In the genomic region with DNA sequence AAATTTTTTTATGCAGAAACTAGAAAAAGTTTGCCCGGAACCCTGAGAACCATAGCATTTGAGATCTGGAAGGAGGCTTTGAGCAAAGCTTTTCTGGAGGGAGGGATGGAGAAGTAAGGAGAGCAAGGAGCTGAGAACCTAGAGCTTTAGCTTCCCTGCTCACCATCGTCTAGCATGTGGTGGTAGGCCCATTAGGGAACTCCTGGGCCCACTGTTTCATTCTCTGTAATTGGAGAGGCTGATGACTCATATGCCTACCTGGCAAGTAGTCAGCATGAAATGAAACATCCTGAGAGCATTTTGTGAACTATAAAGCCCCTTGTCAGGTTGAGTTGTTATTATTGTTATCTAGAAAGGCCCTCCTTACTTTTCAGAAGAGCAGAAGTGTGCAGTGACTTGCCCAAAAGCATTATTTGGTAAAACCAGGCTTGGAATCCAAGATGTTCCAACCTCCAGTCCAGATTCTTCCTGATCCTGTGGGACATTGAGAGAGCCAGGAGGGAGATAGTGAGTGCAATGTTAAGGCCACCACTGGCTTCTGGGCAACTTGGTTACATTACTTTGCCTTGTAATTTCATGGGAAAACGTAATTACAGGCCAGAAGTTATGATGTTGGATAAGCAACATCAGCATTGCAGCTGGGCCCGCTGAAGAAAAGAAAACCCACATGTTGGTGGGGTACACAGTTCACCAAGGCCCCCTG, we compare ENCODE assay signal across 8 cellular contexts.
A peak's percentile ranks its signal among the peaks of the same experiment; 100 is the strongest.
DNase-seq lines count a peak whose midpoint lies in the region; ATAC-seq, FAIRE-seq and TF ChIP-seq lines count a peak whose summit lies in the region.

No MANE protein-coding gene starts in this region.

- H3K4me3 ChIP-seq in brain microvascular endothelial cell (ENCODE audit: low read depth, low read length) = no peak overlapping the region

- peak; percentile 80 for ATAC-seq in Right ventricle myocardium inferior
- peak; percentile 90 for ATAC-seq in HG03103 (IDR thresholded peaks at IDR 0.05; ENCODE audit: low read depth, unreplicated experiment)

- no peak for DNase-seq in Right ventricle myocardium inferior (ENCODE audit: missing footprints)
- DNase-seq in cardiac septum (ENCODE audit: low spot score) = no peak
- peak; percentile 59 for DNase-seq in brain microvascular endothelial cell
- DNase-seq in urothelium cell line (ENCODE audit: low spot score) = peak; percentile 53
- no peak for DNase-seq in T1000 (lab: John Stamatoyannopoulos, UW)
- DNase-seq in putamen (ENCODE audit: low spot score) = no peak
- DNase-seq in activated CD4-positive, CD25-positive, alpha-beta regulatory T cell (lab: John Stamatoyannopoulos, UW) = no peak

- peak overlapping the region; percentile 83 for H3K27ac ChIP-seq in brain microvascular endothelial cell

- no peak for FAIRE-seq in urothelium cell line (lab: Jason Lieb, UNC)

- no peaks in the 10 kb centered on the region for H3K27me3 ChIP-seq in brain microvascular endothelial cell (replicated peaks)

- intact Hi-C loops in Right ventricle myocardium inferior (cut with DNase I) (no loop called here), cardiac septum (cut with DNase I) (no loop called here)

- TF ChIP-seq CTCF in brain microvascular endothelial cell (IDR thresholded peaks at IDR 0.05; ENCODE audit: low read depth, low read length, missing control alignments) = no peak

- in situ Hi-C loops in brain microvascular endothelial cell (cut with HindIII; ENCODE audit: low pct_ligation_motif_present, low sequenced_read_pairs) = no loop called here

- H3K36me3 ChIP-seq in brain microvascular endothelial cell (replicated peaks) = no peaks in the 10 kb centered on the region

Comparison
In these comparisons a context has a peak if more than half of its experiments do, and no peak if none do; other contexts are left out.
1. DNase-seq: peak in brain microvascular endothelial cell (single experiment) and urothelium cell line (single experiment); none in Right ventricle myocardium inferior (single experiment), cardiac septum (single experiment), T1000 (single experiment), putamen (single experiment) and activated CD4-positive, CD25-positive, alpha-beta regulatory T cell (0 of 4).